Comparison of ENCODE assay signal across 11 cellular contexts in genomic region chr4:87677731-87678130, GRCh38. TPM values are rescaled to one million over a fixed set of nuclear protein-coding genes. Genes with fewer than 3 reads are reported as not detected.
A peak's percentile ranks its signal among the peaks of the same experiment; 100 is the strongest.
DNase-seq lines count a peak whose midpoint lies in the region; ATAC-seq, FAIRE-seq and TF ChIP-seq lines count a peak whose summit lies in the region.
"Had no signal": no experiment of that assay in that cellular context is flagged by ENCODE, and none has a peak within 500 bp of the region (broad histone marks: within the 10 kb centered on the region; RNA-seq: fewer than 3 reads in every experiment).

No MANE protein-coding gene starts in this region.

- H3K36me3 ChIP-seq in left lung = no peaks in the 10 kb centered on the region

- FAIRE-seq in frontal cortex (lab: Jason Lieb, UNC) = no peak

- H3K9me3 Mint-ChIP-seq in activated T-cell treated with anti-CD3 and anti-CD28 coated beads, Interleukin-2, amount 50 U/mL, for 72 hours = peaks cover 5 to 6% of the 10 kb centered on the region in 2 donors

- H3K4me1 ChIP-seq in left lung = no peaks in the 10 kb centered on the region

- TF ChIP-seq CTCF in left lung (IDR thresholded peaks at IDR 0.05) = no peak

- H3K27me3 ChIP-seq in left lung = no peaks in the 10 kb centered on the region

- intact Hi-C loops in left lung (cut with DNase I) = no loop called here

- no peak overlapping the region for H3K27ac Mint-ChIP-seq in activated T-cell treated with anti-CD3 and anti-CD28 coated beads, Interleukin-2, amount 50 U/mL, for 72 hours

- H3K27ac ChIP-seq in left lung = no peak overlapping the region
- H3K27ac ChIP-seq: C4-2B, VCaP had no signal

- H3K27me3 Mint-ChIP-seq in activated T-cell treated with anti-CD3 and anti-CD28 coated beads, Interleukin-2, amount 50 U/mL, for 72 hours (ENCODE audit: low read depth) = no peaks in the 10 kb centered on the region

- no peak for DNase-seq in left lung
- DNase-seq in RKO (ENCODE audit: low spot score) = no peak
- DNase-seq in frontal cortex (ENCODE audit: low spot score in 2 of 2) = no peak
- no peak for DNase-seq in activated CD4-positive, alpha-beta T cell treated with anti-CD3 and anti-CD28 coated beads for 4 hours
- DNase-seq in activated T-cell treated with anti-CD3 and anti-CD28 coated beads, Interleukin-2, amount 50 U/mL, for 72 hours = no peak

- H3K4me3 ChIP-seq in left lung = no peak overlapping the region

- ATAC-seq in GM18519 (IDR thresholded peaks at IDR 0.05; ENCODE audit: low FRiP score, unreplicated experiment) (peak; percentile 89), GM21786 (IDR thresholded peaks at IDR 0.05; ENCODE audit: unreplicated experiment) (peak; percentile 76), HG03469 (IDR thresholded peaks at IDR 0.05; ENCODE audit: unreplicated experiment) (peak; percentile 66), left lung (peak; percentile 39)
- no peak for ATAC-seq in activated T-cell treated with anti-CD3 and anti-CD28 coated beads, Interleukin-2, amount 50 U/mL, for 72 hours (replicated peaks in 1 of 2)

- H3K36me3 Mint-ChIP-seq in activated T-cell treated with anti-CD3 and anti-CD28 coated beads, Interleukin-2, amount 50 U/mL, for 72 hours (ENCODE audit: insufficient read depth in 2 of 2) = peaks cover 4 to 5% of the 10 kb centered on the region in 2 donors

- no peaks in the 10 kb centered on the region for H3K4me1 Mint-ChIP-seq in activated T-cell treated with anti-CD3 and anti-CD28 coated beads, Interleukin-2, amount 50 U/mL, for 72 hours (ENCODE audit: low read depth)

- peaks cover 0 to 11% of the 10 kb centered on the region in 2 donors for H3K9me3 ChIP-seq in left lung

- H3K4me3 Mint-ChIP-seq in activated T-cell treated with anti-CD3 and anti-CD28 coated beads, Interleukin-2, amount 50 U/mL, for 72 hours = no peak overlapping the region

RNA-seq across cellular contexts. Expression of gene DMP1, which starts 27.7 kb away (rescaled TPM):
- not detected for total RNA-seq in left lung
- not detected for total RNA-seq in frontal cortex
- total RNA-seq in activated T-cell treated with anti-CD3 and anti-CD28 coated beads, Interleukin-2, amount 50 U/mL, for 72 hours = not detected
- total RNA-seq: skeletal muscle tissue had no signal

Comparison
In these comparisons a context has a peak if more than half of its experiments do, and no peak if none do; other contexts are left out.
1. ATAC-seq: peak in GM18519 (single experiment), GM21786 (single experiment), HG03469 (single experiment) and left lung (single experiment); none in activated T-cell treated with anti-CD3 and anti-CD28 coated beads, Interleukin-2, amount 50 U/mL, for 72 hours (0 of 2).